ENCODE assay signal across 8 cellular contexts in the genomic region with DNA sequence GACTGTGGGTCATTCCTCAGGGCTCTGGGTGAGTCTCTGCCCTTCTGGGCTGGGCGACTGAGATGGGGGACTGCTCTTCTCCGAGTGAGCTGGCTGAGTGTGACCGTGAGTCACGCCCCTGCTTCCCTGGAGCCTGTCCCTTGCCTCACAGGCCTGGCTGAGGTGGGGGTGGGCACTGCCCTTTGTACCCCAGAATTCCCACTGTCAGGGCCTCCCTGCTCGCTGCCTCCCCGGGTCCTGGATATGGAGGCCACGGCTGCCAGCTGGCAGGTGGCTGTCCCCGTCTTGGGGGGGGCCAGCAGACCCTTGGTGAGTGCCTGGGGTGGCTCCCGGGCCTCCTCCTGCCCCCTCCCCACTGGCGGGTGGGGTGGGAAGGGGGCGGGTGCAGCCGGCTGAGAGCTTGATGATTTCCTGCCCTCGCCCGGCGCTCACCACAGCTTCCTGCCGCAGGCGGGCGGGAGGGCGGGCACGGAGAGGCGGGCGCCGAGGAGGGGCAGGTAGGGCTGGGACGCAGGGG.
DNase-seq lines count a peak whose midpoint lies in the region; FAIRE-seq and TF ChIP-seq lines count a peak whose summit lies in the region.

A gene with protein sequence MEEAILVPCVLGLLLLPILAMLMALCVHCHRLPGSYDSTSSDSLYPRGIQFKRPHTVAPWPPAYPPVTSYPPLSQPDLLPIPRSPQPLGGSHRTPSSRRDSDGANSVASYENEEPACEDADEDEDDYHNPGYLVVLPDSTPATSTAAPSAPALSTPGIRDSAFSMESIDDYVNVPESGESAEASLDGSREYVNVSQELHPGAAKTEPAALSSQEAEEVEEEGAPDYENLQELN (plus strand): TSS at position 434 of the 517 bp plus-strand sequence. CDS start 366 bp downstream, outside the sequence.

- DNase-seq in GM19239 (ENCODE audit: insufficient read length, low spot score) (peak; percentile 58), cerebellar nuclear complex (lab: John Stamatoyannopoulos, UW) (no peak), C1 segment of cervical spinal cord (lab: John Stamatoyannopoulos, UW) (no peak), NCI-H345 (lab: John Stamatoyannopoulos, UW) (no peak), putamen (ENCODE audit: low spot score) (no peak)
- peak; percentile 78 for DNase-seq in activated naive CD4-positive, alpha-beta T cell treated with Interleukin-2 at 50 U/mL for 16 hours
- DNase-seq in stimulated activated CD4-positive, alpha-beta T cell treated with anti-CD3 and anti-CD28 coated beads, Interleukin-12 subunit alpha, Interleukin-12 subunit beta, amount 100 ng/mL, for 4 hours: peak; percentile 77

- no peaks in the 10 kb centered on the region for H3K9me2 ChIP-seq in SU-DHL-6 (replicated peaks; ENCODE audit: insufficient read depth, low read length)

- H3K9me3 ChIP-seq in SU-DHL-6 (ENCODE audit: insufficient read depth, low read length): no peaks in the 10 kb centered on the region

- peak within 1 kb of the TSS; percentile 41 for H3K27ac ChIP-seq in SU-DHL-6 (ENCODE audit: low read depth, low read length)

- peak within 1 kb of the TSS; percentile 58 for H3K9ac ChIP-seq in SU-DHL-6 (ENCODE audit: low read length)

- H3K79me2 ChIP-seq in SU-DHL-6 (ENCODE audit: insufficient read depth, low read length): no peaks in the 10 kb centered on the region

- TF ChIP-seq CTCF in SU-DHL-6 (IDR thresholded peaks at IDR 0.05; ENCODE audit: insufficient read depth, low read length, poor library complexity, severe bottlenecking): no peak

- H4K20me1 ChIP-seq in SU-DHL-6 (ENCODE audit: low read depth, low read length): no peaks in the 10 kb centered on the region

- FAIRE-seq in GM19239 (lab: Jason Lieb, UNC): no peak

- H3K4me3 ChIP-seq in SU-DHL-6 (ENCODE audit: insufficient read depth, low read length, poor library complexity, severe bottlenecking): peak within 1 kb of the TSS; percentile 48

- H3K4me2 ChIP-seq in SU-DHL-6 (ENCODE audit: low read depth, low read length, poor library complexity, severe bottlenecking): peak within 1 kb of the TSS; percentile 56

- H3K36me3 ChIP-seq in SU-DHL-6 (ENCODE audit: low read length): no peaks in the 10 kb centered on the region

- no peaks in the 10 kb centered on the region for H3F3A ChIP-seq in SU-DHL-6 (ENCODE audit: insufficient read depth)

- H3K27me3 ChIP-seq in SU-DHL-6 (ENCODE audit: low read length): no peaks in the 10 kb centered on the region

- peak within 1 kb of the TSS; percentile 72 for H2AFZ ChIP-seq in SU-DHL-6 (ENCODE audit: low read depth, low read length, severe bottlenecking)

Comparison
In these comparisons a context has a peak if more than half of its experiments do, and no peak if none do; other contexts are left out.
1. DNase-seq: peak in GM19239 (single experiment), activated naive CD4-positive, alpha-beta T cell treated with Interleukin-2 at 50 U/mL for 16 hours (single experiment) and stimulated activated CD4-positive, alpha-beta T cell treated with anti-CD3 and anti-CD28 coated beads, Interleukin-12 subunit alpha, Interleukin-12 subunit beta, amount 100 ng/mL, for 4 hours (single experiment); none in cerebellar nuclear complex (0 of 2), C1 segment of cervical spinal cord (0 of 14), NCI-H345 (single experiment) and putamen (single experiment).